Comparison of ENCODE assay signal across 31 cellular contexts in genomic region chr6:53768636-53769035, GRCh38.
"Had no signal": no experiment of that assay in that cellular context is flagged by ENCODE, and none has a peak within 500 bp of the region (broad histone marks: within the 10 kb centered on the region; RNA-seq: fewer than 3 reads in every experiment).

No MANE protein-coding gene starts in this region.

- H3K9me3 Mint-ChIP-seq: activated CD8-positive, alpha-beta T cell treated with anti-CD3 and anti-CD28 coated beads for 36 hours; activated naive CD4-positive, alpha-beta T cell treated with anti-CD3 and anti-CD28 coated beads, Interleukin-2, amount 50 U/mL, for 72 hours; activated T-cell treated with anti-CD3 and anti-CD28 coated beads, Interleukin-2, amount 50 U/mL, for 72 hours; stimulated activated effector memory CD8-positive, alpha-beta T cell treated with anti-CD3 and anti-CD28 coated beads, Interleukin-12 subunit alpha, Interleukin-12 subunit beta, amount 100 ng/mL, for 72 hours; stimulated activated naive CD8-positive, alpha-beta T cell treated with anti-CD3 and anti-CD28 coated beads, Interleukin-15, Interleukin-2, amounts not matched to agents 100 ng/mL and 50 ng/mL, for 24 hours had no signal

- H3K36me3 Mint-ChIP-seq: activated naive CD4-positive, alpha-beta T cell treated with anti-CD3 and anti-CD28 coated beads, Interleukin-2, amount 50 U/mL, for 72 hours; natural killer cell; stimulated activated effector memory CD8-positive, alpha-beta T cell treated with anti-CD3 and anti-CD28 coated beads, Interleukin-12 subunit alpha, Interleukin-12 subunit beta, amount 100 ng/mL, for 72 hours had no signal

- H3K4me3 ChIP-seq: cardiac muscle cell, coronary artery, dorsolateral prefrontal cortex, lower lobe of right lung, right lobe of liver, skin epidermis, thoracic aorta had no signal

- H3K27ac Mint-ChIP-seq: activated CD4-positive, alpha-beta T cell treated with anti-CD3 and anti-CD28 coated beads, Interleukin-2, amount 10 ng/mL, durations not matched to agents 7 days and 5 days; activated CD8-positive, alpha-beta T cell treated with anti-CD3 and anti-CD28 coated beads for 36 hours; activated naive CD4-positive, alpha-beta T cell treated with anti-CD3 and anti-CD28 coated beads, Interleukin-2, amount 50 U/mL, for 72 hours; activated T-cell treated with anti-CD3 and anti-CD28 coated beads, Interleukin-2, amount 50 U/mL, for 72 hours; brain; effector memory CD8-positive, alpha-beta T cell; natural killer cell; stimulated activated effector memory CD8-positive, alpha-beta T cell treated with anti-CD3 and anti-CD28 coated beads, Interleukin-12 subunit alpha, Interleukin-12 subunit beta, amount 100 ng/mL, for 72 hours; stimulated activated naive CD8-positive, alpha-beta T cell treated with anti-CD3 and anti-CD28 coated beads, Interleukin-15, Interleukin-2, amounts not matched to agents 100 ng/mL and 50 ng/mL, for 24 hours; WTC11 had no signal

- H3K36me3 ChIP-seq: cardiac muscle cell, lower lobe of right lung, right lobe of liver, thoracic aorta had no signal

- ATAC-seq: activated CD8-positive, alpha-beta T cell treated with anti-CD3 and anti-CD28 coated beads for 36 hours; activated naive CD4-positive, alpha-beta T cell treated with anti-CD3 and anti-CD28 coated beads, Interleukin-2, amount 50 U/mL, for 72 hours; activated T-cell treated with anti-CD3 and anti-CD28 coated beads, Interleukin-2, amount 50 U/mL, for 72 hours; effector memory CD8-positive, alpha-beta T cell; lower lobe of right lung; natural killer cell; right lobe of liver; stimulated activated effector memory CD8-positive, alpha-beta T cell treated with anti-CD3 and anti-CD28 coated beads, Interleukin-12 subunit alpha, Interleukin-12 subunit beta, amount 100 ng/mL, for 72 hours; WTC11 had no signal

- H3K4me1 ChIP-seq: lower lobe of right lung, right lobe of liver had no signal

- H3K27me3 ChIP-seq: cardiac muscle cell, right lobe of liver had no signal

- H3K9me3 ChIP-seq: lower lobe of right lung, right lobe of liver, thoracic aorta had no signal

- FAIRE-seq: kidney, urothelium cell line had no signal

- H3K27ac ChIP-seq: cardiac muscle cell, coronary artery, dorsolateral prefrontal cortex, lower lobe of right lung, right lobe of liver, skin epidermis, thoracic aorta had no signal

- H3K27me3 Mint-ChIP-seq: activated CD8-positive, alpha-beta T cell treated with anti-CD3 and anti-CD28 coated beads for 36 hours had no signal

- H3K4me1 Mint-ChIP-seq: activated CD4-positive, alpha-beta T cell treated with anti-CD3 and anti-CD28 coated beads, Interleukin-2, amount 10 ng/mL, durations not matched to agents 7 days and 5 days; brain; natural killer cell; stimulated activated effector memory CD8-positive, alpha-beta T cell treated with anti-CD3 and anti-CD28 coated beads, Interleukin-12 subunit alpha, Interleukin-12 subunit beta, amount 100 ng/mL, for 72 hours had no signal

- DNase-seq: activated CD4-positive, alpha-beta T cell treated with anti-CD3 and anti-CD28 coated beads for 1 hour; activated CD4-positive, alpha-beta T cell treated with anti-CD3 and anti-CD28 coated beads, Interleukin-2, amount 10 ng/mL, durations not matched to agents 7 days and 5 days; activated CD8-positive, alpha-beta T cell treated with anti-CD3 and anti-CD28 coated beads for 36 hours; activated naive CD4-positive, alpha-beta T cell; activated T-cell treated with anti-CD3 and anti-CD28 coated beads, Interleukin-2, amount 50 U/mL, for 72 hours; aorta; cerebellar nuclear complex; dorsolateral prefrontal cortex; effector memory CD8-positive, alpha-beta T cell; erythroblast; head of caudate nucleus; hippocampal formation; kidney; lower lobe of right lung; mesenchymal stem cell; natural killer cell; right lobe of liver; stimulated activated CD4-positive, alpha-beta T cell treated with anti-CD3 and anti-CD28 coated beads, Interleukin-12 subunit alpha, Interleukin-12 subunit beta, amount 100 ng/mL, for 4 hours; stimulated activated CD4-positive, alpha-beta T cell treated with anti-CD3 and anti-CD28 coated beads, Interleukin-4, amount 100 ng/mL, for 24 hours; T-helper 2 cell; trophoblast cell had no signal

- H3K4me3 Mint-ChIP-seq: activated CD4-positive, alpha-beta T cell treated with anti-CD3 and anti-CD28 coated beads, Interleukin-2, amount 10 ng/mL, durations not matched to agents 7 days and 5 days; activated CD8-positive, alpha-beta T cell treated with anti-CD3 and anti-CD28 coated beads for 36 hours; activated T-cell treated with anti-CD3 and anti-CD28 coated beads, Interleukin-2, amount 50 U/mL, for 72 hours; brain; effector memory CD8-positive, alpha-beta T cell; natural killer cell; stimulated activated effector memory CD8-positive, alpha-beta T cell treated with anti-CD3 and anti-CD28 coated beads, Interleukin-12 subunit alpha, Interleukin-12 subunit beta, amount 100 ng/mL, for 72 hours; stimulated activated naive CD8-positive, alpha-beta T cell treated with anti-CD3 and anti-CD28 coated beads, Interleukin-15, Interleukin-2, amounts not matched to agents 100 ng/mL and 50 ng/mL, for 24 hours; WTC11 had no signal
